In the genomic region with DNA sequence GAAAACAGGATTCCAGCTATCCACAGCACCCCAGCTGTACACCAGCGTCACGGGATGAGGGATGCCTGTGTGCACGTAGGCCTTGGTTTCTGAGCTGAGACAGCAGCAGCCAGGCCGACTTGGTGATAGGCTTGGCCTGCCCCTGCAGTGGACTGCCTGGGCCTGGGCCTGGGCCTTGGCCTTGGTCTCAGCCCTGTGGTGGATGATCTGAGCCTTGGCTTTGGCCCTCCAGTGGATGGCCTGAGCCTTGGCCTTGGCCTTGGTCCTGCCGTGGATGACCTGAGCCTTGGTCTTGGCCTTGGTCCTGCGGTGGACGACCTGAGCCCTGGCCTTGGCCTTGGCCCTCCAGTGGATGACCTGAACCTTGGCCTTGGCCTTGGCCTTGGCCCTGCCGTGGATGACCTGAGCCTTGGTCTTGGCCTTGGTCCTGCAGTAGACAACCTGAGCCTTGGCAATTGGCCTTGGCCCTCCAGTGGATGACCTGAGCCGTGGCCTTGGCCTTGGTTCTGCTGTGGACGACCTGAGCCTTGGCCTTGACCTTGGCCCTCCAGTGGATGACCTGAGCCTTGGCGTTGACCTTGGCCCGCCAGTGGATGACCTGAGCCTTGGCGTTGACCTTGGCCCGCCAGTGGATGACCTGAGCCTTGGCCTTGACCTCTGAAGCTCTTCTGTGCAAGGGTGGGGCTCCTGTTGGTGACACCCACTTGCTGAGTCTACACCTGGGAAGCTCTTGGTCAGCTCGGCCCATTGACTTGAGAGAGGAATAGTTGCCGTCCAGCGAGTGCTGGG, we compare ENCODE assay signal across 13 cellular contexts.
DNase-seq lines count a peak whose midpoint lies in the region; ATAC-seq and TF ChIP-seq lines count a peak whose summit lies in the region.
"Had no signal": no experiment of that assay in that cellular context is flagged by ENCODE, and none has a peak within 500 bp of the region (broad histone marks: within the 10 kb centered on the region; RNA-seq: fewer than 3 reads in every experiment).

No MANE protein-coding gene starts in this region.

- H2BK20ac ChIP-seq in H9 (ENCODE audit: low read depth, low read length, poor library complexity, severe bottlenecking), result no peak overlapping the region

- peak overlapping the region; percentile 60; the same call in 1 of the 2 replicates for H3K14ac ChIP-seq in H9 (ENCODE audit: insufficient read depth, low read length)

- H3T11ph ChIP-seq in H9 (ENCODE audit: low read length), result no peak overlapping the region

- H3K4me3 ChIP-seq in gastroesophageal sphincter (no peak overlapping the region), mucosa of descending colon (no peak overlapping the region), stomach (no peak overlapping the region)

- H2AFZ ChIP-seq in H9 (ENCODE audit: low read length), result no peak overlapping the region

- H3K23me2 ChIP-seq in H9 (ENCODE audit: insufficient read length, low read depth, low read length, poor library complexity, severe bottlenecking), result no peaks in the 10 kb centered on the region

- H2BK12ac ChIP-seq in H9 (ENCODE audit: insufficient read length, low read depth, low read length), result no peak overlapping the region

- H3K9ac ChIP-seq in H9 (ENCODE audit: extremely low read depth, insufficient read length, low read length), result no peak overlapping the region

- TF ChIP-seq POLR2A in gastroesophageal sphincter (IDR thresholded peaks at IDR 0.05) (no peak), stomach (IDR thresholded peaks at IDR 0.05) (no peak)

- H2BK15ac ChIP-seq in H9 (ENCODE audit: low read depth, low read length), result no peak overlapping the region

- H3K27ac ChIP-seq in H9 (ENCODE audit: insufficient read length, low read depth, low read length), result no peak overlapping the region
- peak overlapping the region in 3 of 4 donors; percentile 27 to 79 (median 61) for H3K27ac ChIP-seq in gastroesophageal sphincter
- H3K27ac ChIP-seq in stomach, result peak overlapping the region in 4 of 5 donors; percentile 62 to 85 (median 70)

- intact Hi-C loops in mucosa of descending colon (cut with DNase I, micrococcal nuclease) (no loop called here), stomach (cut with DNase I; ENCODE audit: low total_unique reads) (no loop called here)
- intact Hi-C loops in activated naive CD4-positive, alpha-beta T cell treated with anti-CD3 and anti-CD28 coated beads for 36 hours (cut with micrococcal nuclease), result no loop called here

- H3K27me3 Mint-ChIP-seq in H9 (ENCODE audit: low read depth) (no peaks in the 10 kb centered on the region), immature natural killer cell (ENCODE audit: low read depth in 3 of 3) (no peaks in the 10 kb centered on the region)
- H3K27me3 Mint-ChIP-seq in activated naive CD4-positive, alpha-beta T cell treated with anti-CD3 and anti-CD28 coated beads for 36 hours (ENCODE audit: low read depth), result no peaks in the 10 kb centered on the region

- H3K56ac ChIP-seq in H9 (ENCODE audit: insufficient read length, low read depth, low read length), result no peak overlapping the region

- no peak overlapping the region for H3K18ac ChIP-seq in H9 (ENCODE audit: insufficient read length, low read depth, low read length)

- H2BK120ac ChIP-seq in H9 (ENCODE audit: low read depth, low read length, poor library complexity, severe bottlenecking), result no peak overlapping the region

- H3K79me2 ChIP-seq in H9 (ENCODE audit: insufficient read depth, low read length), result peaks cover 19% of the 10 kb centered on the region

- peaks cover 7% of the 10 kb centered on the region for H3K79me1 ChIP-seq in H9 (ENCODE audit: insufficient read depth, low read depth, low read length, poor library complexity, severe bottlenecking)

- TF ChIP-seq EP300 in gastroesophageal sphincter (IDR thresholded peaks at IDR 0.05) (no peak), stomach (IDR thresholded peaks at IDR 0.05) (peak; percentile 4)

- H3K23ac ChIP-seq in H9 (ENCODE audit: insufficient read length, low read depth, low read length), result no peak overlapping the region

- H3K4ac ChIP-seq in H9 (ENCODE audit: low read depth, low read length), result no peak overlapping the region

- H3K4me3 Mint-ChIP-seq in H9, result no peak overlapping the region
- H3K4me3 Mint-ChIP-seq in activated naive CD4-positive, alpha-beta T cell treated with anti-CD3 and anti-CD28 coated beads for 36 hours, result no peak overlapping the region
- no peak overlapping the region for H3K4me3 Mint-ChIP-seq in immature natural killer cell
- H3K4me3 Mint-ChIP-seq: activated T-helper 1 cell treated with anti-CD3 and anti-CD28 coated beads, Interleukin-12 subunit alpha, Interleukin-12 subunit beta, Interleukin-2, Interleukin-4 antibody, amounts not matched to agents 30 ng/mL and 10 ng/mL and 1 ng/mL, durations not matched to agents 14 hours and 24 hours and 36 hours had no signal

- no peaks in the 10 kb centered on the region for H3K9me3 ChIP-seq in H9 (ENCODE audit: control insufficient read depth, low read depth, low read length)
- H3K9me3 ChIP-seq in gastroesophageal sphincter, result no peaks in the 10 kb centered on the region
- H3K9me3 ChIP-seq in mucosa of descending colon, result no peaks in the 10 kb centered on the region
- no peaks in the 10 kb centered on the region for H3K9me3 ChIP-seq in stomach

- WGBS in H9 (ENCODE audit: extremely low coverage, insufficient read length, low lambda C conversion rate), result no CpG with 5 or more reads among the region's 17 CpGs
- 50 to 80% methylated on average over 4 of the region's 17 CpGs for WGBS in gastroesophageal sphincter (ENCODE audit: low coverage in 1 of 2), 2 donors
- 85 to 95% (median 93%) methylated on average over 10 to 17 of the region's 17 CpGs for whole genome bisulfite sequencing in stomach, 5 donors

- H3K4me1 ChIP-seq in H9 (ENCODE audit: insufficient read depth, low read length) (peaks cover 6% of the 10 kb centered on the region; the same call in 1 of the 2 replicates), gastroesophageal sphincter (peaks cover 4 to 57% (median 10%) of the 10 kb centered on the region in 3 donors), mucosa of descending colon (ENCODE audit: low read depth) (no peaks in the 10 kb centered on the region), stomach (peaks cover 4 to 47% (median 22%) of the 10 kb centered on the region in 4 donors)

- H2BK5ac ChIP-seq in H9 (ENCODE audit: insufficient read length, low read length), result no peak overlapping the region

- H3K27ac Mint-ChIP-seq in H9, result no peak overlapping the region
- no peak overlapping the region for H3K27ac Mint-ChIP-seq in activated naive CD4-positive, alpha-beta T cell treated with anti-CD3 and anti-CD28 coated beads for 36 hours
- H3K27ac Mint-ChIP-seq in immature natural killer cell, result no peak overlapping the region
- H3K27ac Mint-ChIP-seq: activated T-helper 1 cell treated with anti-CD3 and anti-CD28 coated beads, Interleukin-12 subunit alpha, Interleukin-12 subunit beta, Interleukin-2, Interleukin-4 antibody, amounts not matched to agents 30 ng/mL and 10 ng/mL and 1 ng/mL, durations not matched to agents 14 hours and 24 hours and 36 hours had no signal

- H3K36me3 Mint-ChIP-seq in H9 (ENCODE audit: insufficient read depth in 1 of 3, low read depth in 3 of 3) (peaks cover 0 to 10% (median 9%) of the 10 kb centered on the region in 3 experiments; a peak in 5 of 7 replicates), immature natural killer cell (peaks cover 0 to 4% (median 0%) of the 10 kb centered on the region in 3 donors)
- no peaks in the 10 kb centered on the region for H3K36me3 Mint-ChIP-seq in activated naive CD4-positive, alpha-beta T cell treated with anti-CD3 and anti-CD28 coated beads for 36 hours (ENCODE audit: low read depth)

- H4K5ac ChIP-seq in H9 (ENCODE audit: insufficient read length, low read depth, low read length), result no peak overlapping the region

- TF ChIP-seq CTCF in H9 (conservative IDR thresholded peaks at IDR 0.05) (no peak), gastroesophageal sphincter (IDR thresholded peaks at IDR 0.05) (no peak), mucosa of descending colon (IDR thresholded peaks at IDR 0.05) (no peak), stomach (IDR thresholded peaks at IDR 0.05) (no peak)

- DNase-seq in H9 (no peak), mucosa of descending colon (no peak), stomach (no peak), immature natural killer cell (no peak)
- no peak for DNase-seq in activated naive CD4-positive, alpha-beta T cell treated with anti-CD3 and anti-CD28 coated beads for 36 hours
- DNase-seq: activated CD4-positive, alpha-beta T cell treated with anti-CD3 and anti-CD28 coated beads, Interleukin-2, amount 50 U/mL, for 4 hours; dermis blood vessel endothelial cell; NCI-H1436 treated with DMSO at 0.1 percent for 48 hours; stimulated activated CD4-positive, alpha-beta T cell treated with anti-CD3 and anti-CD28 coated beads, Interleukin-4, amount 100 ng/mL, for 24 hours had no signal

- H3K4me2 ChIP-seq in H9 (ENCODE audit: insufficient read depth, insufficient read length, low read length), result no peak overlapping the region

- no peaks in the 10 kb centered on the region for H3K9me3 Mint-ChIP-seq in H9
- no peaks in the 10 kb centered on the region for H3K9me3 Mint-ChIP-seq in activated naive CD4-positive, alpha-beta T cell treated with anti-CD3 and anti-CD28 coated beads for 36 hours
- H3K9me3 Mint-ChIP-seq in immature natural killer cell, result no peaks in the 10 kb centered on the region
- H3K9me3 Mint-ChIP-seq: activated T-helper 1 cell treated with anti-CD3 and anti-CD28 coated beads, Interleukin-12 subunit alpha, Interleukin-12 subunit beta, Interleukin-2, Interleukin-4 antibody, amounts not matched to agents 30 ng/mL and 10 ng/mL and 1 ng/mL, durations not matched to agents 14 hours and 24 hours and 36 hours had no signal

- H2AK5ac ChIP-seq in H9 (ENCODE audit: insufficient read length, low read length), result no peak overlapping the region

- H3K4me1 Mint-ChIP-seq in H9 (peaks cover 28 to 32% of the 10 kb centered on the region in 2 experiments), immature natural killer cell (peaks cover 34 to 52% of the 10 kb centered on the region in 2 donors)
- peaks cover 6% of the 10 kb centered on the region for H3K4me1 Mint-ChIP-seq in activated naive CD4-positive, alpha-beta T cell treated with anti-CD3 and anti-CD28 coated beads for 36 hours (ENCODE audit: low read depth)

- peaks cover 0 to 4% of the 10 kb centered on the region in 2 donors for H3K36me3 ChIP-seq in gastroesophageal sphincter
- no peaks in the 10 kb centered on the region for H3K36me3 ChIP-seq in mucosa of descending colon (ENCODE audit: low read depth)
- H3K36me3 ChIP-seq in stomach, result peaks cover 7 to 15% (median 8%) of the 10 kb centered on the region in 4 donors

- CTCF ChIA-PET in activated naive CD4-positive, alpha-beta T cell treated with anti-CD3 and anti-CD28 coated beads for 36 hours (lab: Charles Lee), result no interaction called here

- peaks cover 4% of the 10 kb centered on the region for H4K20me1 ChIP-seq in H9 (ENCODE audit: control insufficient read depth, insufficient read depth, insufficient read length)

- ATAC-seq in gastroesophageal sphincter (peak; percentile 47), mucosa of descending colon (peak; percentile 31), HG03378 (IDR thresholded peaks at IDR 0.05; ENCODE audit: unreplicated experiment) (no peak), HG03175 (IDR thresholded peaks at IDR 0.05; ENCODE audit: unreplicated experiment) (no peak)

- no peak overlapping the region for H4K8ac ChIP-seq in H9 (replicated peaks; ENCODE audit: insufficient read length, low read depth, low read length)

- H3K27me3 ChIP-seq in H9 (ENCODE audit: insufficient read depth, low read length) (no peaks in the 10 kb centered on the region), gastroesophageal sphincter (no peaks in the 10 kb centered on the region), stomach (no peaks in the 10 kb centered on the region)

- no peak overlapping the region for H4K91ac ChIP-seq in H9 (ENCODE audit: insufficient read length, low read depth, low read length)

Comparison
In these comparisons a context has a peak if more than half of its experiments do, and no peak if none do; other contexts are left out.
1. ATAC-seq: peak in gastroesophageal sphincter (single experiment) and mucosa of descending colon (single experiment); none in HG03378 (single experiment) and HG03175 (single experiment).